Comparison of ENCODE assay signal across 8 cellular contexts in the genomic region with DNA sequence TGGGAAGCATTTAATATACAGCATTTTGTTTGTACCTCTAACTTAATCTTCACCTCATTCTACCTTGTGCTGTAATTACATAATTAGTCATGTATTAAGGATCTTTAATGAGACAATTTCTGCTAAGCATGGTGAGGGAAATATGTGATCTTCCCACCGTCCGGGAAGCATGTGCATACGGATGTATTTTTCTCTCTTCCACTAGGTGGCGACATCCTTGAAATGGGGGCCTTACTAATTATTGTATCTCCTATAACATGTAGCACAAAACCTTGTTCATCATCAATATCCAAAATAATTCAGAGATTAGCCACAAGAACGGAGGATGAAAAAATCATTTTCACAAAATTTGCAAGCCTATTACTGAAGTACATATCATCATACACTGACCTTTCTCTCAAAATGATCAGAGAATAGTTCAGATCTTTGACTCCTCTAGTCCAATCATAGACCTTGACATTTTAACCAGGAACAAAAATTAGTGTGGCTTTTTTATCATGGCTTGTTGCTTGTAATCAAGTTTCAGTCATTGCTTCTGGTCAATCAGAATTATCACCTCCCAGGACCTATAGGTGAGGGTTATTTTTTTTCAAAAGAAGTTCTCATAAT.
DNase-seq lines count a peak whose midpoint lies in the region; ATAC-seq and TF ChIP-seq lines count a peak whose summit lies in the region.

No MANE protein-coding gene starts in this region.

- H3K4me3 ChIP-seq in foreskin fibroblast (ENCODE audit: low read depth in 1 of 2, low read length in 2 of 2) (no peak overlapping the region), retinal pigment epithelial cell (ENCODE audit: low read length) (no peak overlapping the region)

- peak; percentile 77 for DNase-seq in DMS 273 (lab: John Stamatoyannopoulos, UW; ENCODE audit: unreplicated experiment)
- no peak for DNase-seq in DMS 273 treated with DMSO at 0.1 percent for 48 hours (lab: John Stamatoyannopoulos, UW)
- DNase-seq in SKM-1 treated with dmso at 0.1 percent for 144 hours (lab: John Stamatoyannopoulos, UW; ENCODE audit: unreplicated experiment): peak; percentile 34
- peak; percentile 7 to 62 for DNase-seq in foreskin fibroblast
- no peak for DNase-seq in retinal pigment epithelial cell (ENCODE audit: low read depth)
- DNase-seq in NCI-H2196 treated with DMSO at 0.1 percent for 48 hours (lab: John Stamatoyannopoulos, UW; ENCODE audit: unreplicated experiment): no peak

- ATAC-seq in GM19043 (IDR thresholded peaks at IDR 0.05; ENCODE audit: low read depth, unreplicated experiment) (peak; percentile 57), HG03565 (IDR thresholded peaks at IDR 0.05; ENCODE audit: unreplicated experiment) (peak; percentile 74)

- TF ChIP-seq CTCF in foreskin fibroblast (IDR thresholded peaks at IDR 0.05; ENCODE audit: low read depth, low read length): peak; percentile 81
- TF ChIP-seq CTCF in retinal pigment epithelial cell (conservative IDR thresholded peaks at IDR 0.05; ENCODE audit: low read depth, low read length): peak; percentile 78

Comparison
In these comparisons a context has a peak if more than half of its experiments do, and no peak if none do; other contexts are left out.
1. DNase-seq: peak in DMS 273 (single experiment), SKM-1 treated with dmso at 0.1 percent for 144 hours (single experiment) and foreskin fibroblast (2 of 2); none in DMS 273 treated with DMSO at 0.1 percent for 48 hours (single experiment), retinal pigment epithelial cell (single experiment) and NCI-H2196 treated with DMSO at 0.1 percent for 48 hours (single experiment).